16 cellular contexts compared by ENCODE assay signal in the genomic region with DNA sequence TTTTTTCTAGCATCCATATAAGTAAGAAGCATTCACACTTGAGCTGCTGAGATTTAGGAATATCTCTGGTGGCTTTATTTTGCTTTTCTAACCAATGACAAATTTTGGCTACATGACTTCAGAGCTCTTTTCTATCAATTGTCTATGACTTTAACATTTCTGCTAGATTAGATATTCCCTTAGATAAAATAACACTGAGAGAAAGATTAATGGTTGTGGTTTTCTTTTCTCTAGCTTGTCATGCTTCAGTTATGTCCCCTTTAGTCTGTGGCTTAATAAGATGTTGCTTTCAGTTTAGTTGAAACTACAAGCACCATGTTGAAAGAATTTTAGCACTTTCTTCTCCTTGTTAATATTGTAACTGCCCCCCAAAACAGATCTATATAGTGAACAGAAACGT.
DNase-seq lines count a peak whose midpoint lies in the region; ATAC-seq and TF ChIP-seq lines count a peak whose summit lies in the region.
"Had no signal": no experiment of that assay in that cellular context is flagged by ENCODE, and none has a peak within 500 bp of the region (broad histone marks: within the 10 kb centered on the region; RNA-seq: fewer than 3 reads in every experiment).

No MANE protein-coding gene starts in this region.

- BruUV-seq in IMR-90 (replicated peaks; lab: Mats Ljungman, UMichigan): no TSS peak

- H2BK5ac ChIP-seq in IMR-90 (ENCODE audit: low read depth, low read length, poor library complexity, severe bottlenecking): no peak overlapping the region

- H2BK15ac ChIP-seq in IMR-90 (ENCODE audit: low read depth, low read length): no peak overlapping the region

- H3K9me1 ChIP-seq in IMR-90 (ENCODE audit: insufficient read depth, low read length): no peaks in the 10 kb centered on the region

- no peak overlapping the region for H4K5ac ChIP-seq in IMR-90 (ENCODE audit: low read depth, low read length)

- TF ChIP-seq RAD21 in IMR-90 (IDR thresholded peaks at IDR 0.05; ENCODE audit: low read length): no peak

- no peak overlapping the region for H3K4ac ChIP-seq in IMR-90 (ENCODE audit: low read depth, low read length)

- no peak overlapping the region for H3K18ac ChIP-seq in IMR-90 (ENCODE audit: low read depth, low read length)

- no peak overlapping the region for H3K14ac ChIP-seq in IMR-90 (replicated peaks; ENCODE audit: low read depth, low read length)

- POLR2A ChIA-PET in IMR-90 (lab: Charles Lee; ENCODE audit: unreplicated experiment): no interaction called here

- DNase-seq in AG10803 (ENCODE audit: low read depth): peak; percentile 67
- DNase-seq in IMR-90: peak; percentile 78
- DNase-seq in astrocyte of the spinal cord (ENCODE audit: low read depth, low spot score): peak; percentile 81
- DNase-seq in myocyte (ENCODE audit: low read depth): peak; percentile 58
- no peak for DNase-seq in COLO668 (lab: John Stamatoyannopoulos, UW; ENCODE audit: unreplicated experiment)
- DNase-seq in GF-D8 (lab: John Stamatoyannopoulos, UW): no peak
- no peak for DNase-seq in left ventricle myocardium inferior
- DNase-seq: activated effector memory CD4-positive, alpha-beta T cell treated with anti-CD3 and anti-CD28 coated beads, Interleukin-2, amount 50 U/mL, for 16 hours; aorta; BE2C; DMS53; NCI-H446 treated with DMSO at 0.1 percent for 48 hours; stimulated activated CD4-positive, alpha-beta T cell treated with anti-CD3 and anti-CD28 coated beads, Interleukin-15, amount 100 ng/mL, for 24 hours had no signal

- no peaks in the 10 kb centered on the region for H4K20me1 ChIP-seq in IMR-90 (ENCODE audit: insufficient read depth, low read length)

- H2AFZ ChIP-seq in IMR-90 (replicated peaks; ENCODE audit: low read length, poor library complexity): no peak overlapping the region

- H2AK5ac ChIP-seq in IMR-90 (ENCODE audit: low read depth, low read length): no peak overlapping the region

- no peak overlapping the region for H4K91ac ChIP-seq in IMR-90 (ENCODE audit: insufficient read depth, low read depth, low read length)

- CTCF ChIA-PET in IMR-90 (lab: Yijun Ruan, JAX): interaction anchor here (0.5 kb wide), 1 partner anchor 799 kb away, joined by 3 read pairs; no protein-coding TSS in a partner anchor

- TF ChIP-seq POLR2A in IMR-90 (IDR thresholded peaks at IDR 0.05; ENCODE audit: low read depth, low read length): no peak

- dilution Hi-C loops in IMR-90 (cut with HindIII; ENCODE audit: low sequenced_read_pairs, unreplicated experiment): no loop called here

- H3K27ac ChIP-seq in IMR-90 (ENCODE audit: insufficient read depth, low read length): no peak overlapping the region
- no peak overlapping the region for H3K27ac ChIP-seq in left ventricle myocardium inferior (replicated peaks)
- H3K27ac ChIP-seq: gastroesophageal sphincter, suprapubic skin had no signal

- H2AK9ac ChIP-seq in IMR-90 (replicated peaks; ENCODE audit: low read depth, low read length, poor library complexity): no peak overlapping the region

- no peak overlapping the region for H3K56ac ChIP-seq in IMR-90 (ENCODE audit: extremely low read depth, insufficient read depth, low read length)

- H2BK120ac ChIP-seq in IMR-90 (ENCODE audit: low read depth, low read length): no peak overlapping the region

- no peaks in the 10 kb centered on the region for H3K79me1 ChIP-seq in IMR-90 (ENCODE audit: low read depth in 1 of 2, low read length in 2 of 2)

- peak overlapping the region; percentile 13; the same call in 1 of the 2 replicates for H3K4me2 ChIP-seq in IMR-90 (ENCODE audit: low read depth, low read length)

- no peak overlapping the region for H3K23ac ChIP-seq in IMR-90 (ENCODE audit: low read depth, low read length)

- H3K9me3 ChIP-seq in IMR-90 (ENCODE audit: control insufficient read depth, insufficient read depth, low read length): no peaks in the 10 kb centered on the region; the same call in 1 of the 2 replicates
- no peaks in the 10 kb centered on the region for H3K9me3 ChIP-seq in left ventricle myocardium inferior (replicated peaks)
- H3K9me3 ChIP-seq: BE2C, suprapubic skin had no signal

- no peaks in the 10 kb centered on the region for H3K4me1 ChIP-seq in IMR-90 (ENCODE audit: control insufficient read depth, insufficient read depth, low read length)
- H3K4me1 ChIP-seq in left ventricle myocardium inferior: no peaks in the 10 kb centered on the region
- H3K4me1 ChIP-seq: gastroesophageal sphincter, suprapubic skin had no signal

- TF ChIP-seq CTCF in AG10803 (conservative IDR thresholded peaks at IDR 0.05; ENCODE audit: low read length) (no peak), IMR-90 (conservative IDR thresholded peaks at IDR 0.05; ENCODE audit: low read depth, low read length) (no peak), astrocyte of the spinal cord (IDR thresholded peaks at IDR 0.05; ENCODE audit: low read depth, low read length) (no peak), left ventricle myocardium inferior (IDR thresholded peaks at IDR 0.05; ENCODE audit: borderline replicate concordance) (no peak)

- H3K9ac ChIP-seq in IMR-90 (ENCODE audit: low read depth, low read length): no peak overlapping the region

- H3K36me3 ChIP-seq in IMR-90 (ENCODE audit: control insufficient read depth, insufficient read depth, low read length) (no peaks in the 10 kb centered on the region), left ventricle myocardium inferior (no peaks in the 10 kb centered on the region)
- H3K36me3 ChIP-seq: BE2C, gastroesophageal sphincter, suprapubic skin had no signal

- intact Hi-C loops in IMR-90 (cut with micrococcal nuclease) (no loop called here), left ventricle myocardium inferior (cut with micrococcal nuclease) (no loop called here)

- in situ Hi-C loops in IMR-90 (cut with MboI; ENCODE audit: low sequenced_read_pairs): no loop called here
- in situ Hi-C loops in astrocyte of the spinal cord (cut with HindIII; ENCODE audit: low sequenced_read_pairs): no loop called here

- H3K27me3 ChIP-seq in IMR-90 (ENCODE audit: control insufficient read depth, insufficient read depth, low read length) (no peaks in the 10 kb centered on the region), left ventricle myocardium inferior (ENCODE audit: low read depth) (no peaks in the 10 kb centered on the region)
- H3K27me3 ChIP-seq: BE2C, gastroesophageal sphincter, suprapubic skin had no signal

- ATAC-seq in IMR-90 (ENCODE audit: low read depth) (peak; percentile 77), GM18520 (IDR thresholded peaks at IDR 0.05; ENCODE audit: unreplicated experiment) (no peak)
- ATAC-seq: gastroesophageal sphincter had no signal

- WGBS in IMR-90 (ENCODE audit: extremely low coverage in 2 of 2, insufficient read length in 1 of 2), 2 experiments: no CpG with 5 or more reads among the region's 1 CpG

- H3K4me3 ChIP-seq in AG10803 (ENCODE audit: low read length) (no peak overlapping the region), IMR-90 (ENCODE audit: insufficient read depth, low read depth, low read length) (no peak overlapping the region), astrocyte of the spinal cord (ENCODE audit: low read depth, low read length) (no peak overlapping the region), left ventricle myocardium inferior (no peak overlapping the region)
- H3K4me3 ChIP-seq: gastroesophageal sphincter, suprapubic skin had no signal

- H2BK20ac ChIP-seq in IMR-90 (ENCODE audit: low read depth, low read length): no peak overlapping the region

- H4K8ac ChIP-seq in IMR-90 (ENCODE audit: low read depth in 2 of 2, low read length in 2 of 2): no peak overlapping the region

TF ChIP-seq in IMR-90, 13 proteins besides CTCF, POLR2A, EP300 and RAD21:
- TF ChIP-seq NFE2L2 (IDR thresholded peaks at IDR 0.05; ENCODE audit: low read depth, low read length) (no peak), MAZ (IDR thresholded peaks at IDR 0.05; ENCODE audit: borderline replicate concordance, low read depth, low read length) (no peak), MAFK (IDR thresholded peaks at IDR 0.05; ENCODE audit: low read depth, low read length) (no peak), CHD1 (IDR thresholded peaks at IDR 0.05; ENCODE audit: low read depth, low read length) (no peak), RCOR1 (IDR thresholded peaks at IDR 0.05; ENCODE audit: insufficient replicate concordance, low read length) (no peak), BHLHE40 (IDR thresholded peaks at IDR 0.05; ENCODE audit: low read depth, low read length) (no peak), MXI1 (IDR thresholded peaks at IDR 0.05; ENCODE audit: borderline replicate concordance, low read depth, low read length) (no peak)

Comparison
In these comparisons a context has a peak if more than half of its experiments do, and no peak if none do; other contexts are left out.
1. DNase-seq: peak in AG10803 (single experiment), IMR-90 (single experiment), astrocyte of the spinal cord (single experiment) and myocyte (single experiment); none in COLO668 (single experiment), GF-D8 (single experiment) and left ventricle myocardium inferior (single experiment).